In the genomic region with DNA sequence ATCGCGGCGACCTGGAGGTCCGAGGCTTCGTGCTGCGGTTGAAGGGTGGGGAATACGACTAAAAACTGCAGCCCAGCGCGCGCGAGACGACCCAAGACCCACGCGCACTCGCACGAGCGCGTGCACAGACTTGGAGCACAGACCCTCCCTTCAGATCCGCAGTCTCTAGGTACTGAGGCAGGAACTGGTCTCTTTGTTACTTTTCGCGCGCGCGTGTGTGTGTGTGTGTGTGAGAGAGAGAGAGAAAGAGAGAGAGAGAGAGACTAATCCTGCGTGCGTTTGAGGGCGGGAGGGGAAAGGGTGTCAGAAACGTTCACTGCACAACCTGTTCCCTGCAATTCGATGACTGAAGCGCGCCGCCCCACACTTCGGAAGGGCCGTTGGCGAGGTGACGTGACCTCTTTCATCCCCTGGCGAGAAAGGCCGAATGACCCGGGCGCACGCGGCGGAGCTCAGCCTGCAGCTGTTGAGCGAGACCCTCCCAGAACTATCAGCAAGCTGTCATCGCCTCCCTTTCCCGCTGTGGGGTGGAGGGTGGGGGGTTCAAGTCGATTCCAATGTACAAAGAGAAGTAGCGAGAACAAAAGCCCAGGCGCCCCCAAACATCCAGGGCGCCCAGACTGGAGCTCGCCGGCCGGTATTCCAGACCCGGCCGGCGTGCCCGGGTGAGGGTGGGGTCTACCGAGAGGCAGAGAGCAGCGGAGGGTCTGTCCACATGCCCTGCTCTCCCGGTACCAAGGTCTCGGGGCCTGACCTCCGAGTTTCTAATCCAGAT, we compare ENCODE assay signal across 2 cellular contexts.
A peak's percentile ranks its signal among the peaks of the same experiment; 100 is the strongest.
TF ChIP-seq lines count a peak whose summit lies in the region.

No MANE protein-coding gene starts in this region.

TF ChIP-seq in SK-N-SH, 30 proteins besides CTCF, POLR2A, EP300 and RAD21 (continued from another document):
- TF ChIP-seq, protein P1, sequence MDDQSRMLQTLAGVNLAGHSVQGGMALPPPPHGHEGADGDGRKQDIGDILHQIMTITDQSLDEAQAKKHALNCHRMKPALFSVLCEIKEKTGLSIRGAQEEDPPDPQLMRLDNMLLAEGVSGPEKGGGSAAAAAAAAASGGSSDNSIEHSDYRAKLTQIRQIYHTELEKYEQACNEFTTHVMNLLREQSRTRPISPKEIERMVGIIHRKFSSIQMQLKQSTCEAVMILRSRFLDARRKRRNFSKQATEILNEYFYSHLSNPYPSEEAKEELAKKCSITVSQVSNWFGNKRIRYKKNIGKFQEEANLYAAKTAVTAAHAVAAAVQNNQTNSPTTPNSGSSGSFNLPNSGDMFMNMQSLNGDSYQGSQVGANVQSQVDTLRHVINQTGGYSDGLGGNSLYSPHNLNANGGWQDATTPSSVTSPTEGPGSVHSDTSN (IDR thresholded peaks at IDR 0.05) = no peak
- no peak for TF ChIP-seq NRF1 (IDR thresholded peaks at IDR 0.05; ENCODE audit: low read depth, low read length)
- TF ChIP-seq, protein P2, sequence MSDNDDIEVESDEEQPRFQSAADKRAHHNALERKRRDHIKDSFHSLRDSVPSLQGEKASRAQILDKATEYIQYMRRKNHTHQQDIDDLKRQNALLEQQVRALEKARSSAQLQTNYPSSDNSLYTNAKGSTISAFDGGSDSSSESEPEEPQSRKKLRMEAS (IDR thresholded peaks at IDR 0.05; ENCODE audit: low read depth) = peak; percentile 31; the same call in 1 of the 2 replicates

TF ChIP-seq in SK-N-SH treated with all-trans-retinoic acid at 6 μM for 48 hours, 23 proteins besides CTCF, POLR2A, EP300 and RAD21 (continued from another document):
- TF ChIP-seq, protein P3, sequence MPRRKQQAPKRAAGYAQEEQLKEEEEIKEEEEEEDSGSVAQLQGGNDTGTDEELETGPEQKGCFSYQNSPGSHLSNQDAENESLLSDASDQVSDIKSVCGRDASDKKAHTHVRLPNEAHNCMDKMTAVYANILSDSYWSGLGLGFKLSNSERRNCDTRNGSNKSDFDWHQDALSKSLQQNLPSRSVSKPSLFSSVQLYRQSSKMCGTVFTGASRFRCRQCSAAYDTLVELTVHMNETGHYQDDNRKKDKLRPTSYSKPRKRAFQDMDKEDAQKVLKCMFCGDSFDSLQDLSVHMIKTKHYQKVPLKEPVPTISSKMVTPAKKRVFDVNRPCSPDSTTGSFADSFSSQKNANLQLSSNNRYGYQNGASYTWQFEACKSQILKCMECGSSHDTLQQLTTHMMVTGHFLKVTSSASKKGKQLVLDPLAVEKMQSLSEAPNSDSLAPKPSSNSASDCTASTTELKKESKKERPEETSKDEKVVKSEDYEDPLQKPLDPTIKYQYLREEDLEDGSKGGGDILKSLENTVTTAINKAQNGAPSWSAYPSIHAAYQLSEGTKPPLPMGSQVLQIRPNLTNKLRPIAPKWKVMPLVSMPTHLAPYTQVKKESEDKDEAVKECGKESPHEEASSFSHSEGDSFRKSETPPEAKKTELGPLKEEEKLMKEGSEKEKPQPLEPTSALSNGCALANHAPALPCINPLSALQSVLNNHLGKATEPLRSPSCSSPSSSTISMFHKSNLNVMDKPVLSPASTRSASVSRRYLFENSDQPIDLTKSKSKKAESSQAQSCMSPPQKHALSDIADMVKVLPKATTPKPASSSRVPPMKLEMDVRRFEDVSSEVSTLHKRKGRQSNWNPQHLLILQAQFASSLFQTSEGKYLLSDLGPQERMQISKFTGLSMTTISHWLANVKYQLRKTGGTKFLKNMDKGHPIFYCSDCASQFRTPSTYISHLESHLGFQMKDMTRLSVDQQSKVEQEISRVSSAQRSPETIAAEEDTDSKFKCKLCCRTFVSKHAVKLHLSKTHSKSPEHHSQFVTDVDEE (CRISPR knock-in tag; IDR thresholded peaks at IDR 0.05) = no peak
- no peak for TF ChIP-seq GLIS3 (CRISPR knock-in tag; IDR thresholded peaks at IDR 0.05)
- TF ChIP-seq, protein P4, sequence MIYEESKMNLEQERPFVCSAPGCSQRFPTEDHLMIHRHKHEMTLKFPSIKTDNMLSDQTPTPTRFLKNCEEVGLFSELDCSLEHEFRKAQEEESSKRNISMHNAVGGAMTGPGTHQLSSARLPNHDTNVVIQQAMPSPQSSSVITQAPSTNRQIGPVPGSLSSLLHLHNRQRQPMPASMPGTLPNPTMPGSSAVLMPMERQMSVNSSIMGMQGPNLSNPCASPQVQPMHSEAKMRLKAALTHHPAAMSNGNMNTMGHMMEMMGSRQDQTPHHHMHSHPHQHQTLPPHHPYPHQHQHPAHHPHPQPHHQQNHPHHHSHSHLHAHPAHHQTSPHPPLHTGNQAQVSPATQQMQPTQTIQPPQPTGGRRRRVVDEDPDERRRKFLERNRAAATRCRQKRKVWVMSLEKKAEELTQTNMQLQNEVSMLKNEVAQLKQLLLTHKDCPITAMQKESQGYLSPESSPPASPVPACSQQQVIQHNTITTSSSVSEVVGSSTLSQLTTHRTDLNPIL (CRISPR knock-in tag; IDR thresholded peaks at IDR 0.05; ENCODE audit: low read depth) = no peak
- TF ChIP-seq, protein P5, sequence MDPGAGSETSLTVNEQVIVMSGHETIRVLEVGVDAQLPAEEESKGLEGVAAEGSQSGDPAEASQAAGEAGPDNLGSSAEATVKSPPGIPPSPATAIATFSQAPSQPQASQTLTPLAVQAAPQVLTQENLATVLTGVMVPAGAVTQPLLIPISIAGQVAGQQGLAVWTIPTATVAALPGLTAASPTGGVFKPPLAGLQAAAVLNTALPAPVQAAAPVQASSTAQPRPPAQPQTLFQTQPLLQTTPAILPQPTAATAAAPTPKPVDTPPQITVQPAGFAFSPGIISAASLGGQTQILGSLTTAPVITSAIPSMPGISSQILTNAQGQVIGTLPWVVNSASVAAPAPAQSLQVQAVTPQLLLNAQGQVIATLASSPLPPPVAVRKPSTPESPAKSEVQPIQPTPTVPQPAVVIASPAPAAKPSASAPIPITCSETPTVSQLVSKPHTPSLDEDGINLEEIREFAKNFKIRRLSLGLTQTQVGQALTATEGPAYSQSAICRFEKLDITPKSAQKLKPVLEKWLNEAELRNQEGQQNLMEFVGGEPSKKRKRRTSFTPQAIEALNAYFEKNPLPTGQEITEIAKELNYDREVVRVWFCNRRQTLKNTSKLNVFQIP (CRISPR knock-in tag; IDR thresholded peaks at IDR 0.05; ENCODE audit: borderline replicate concordance, low read depth) = no peak
- no peak for TF ChIP-seq ZC3H10 (CRISPR knock-in tag; IDR thresholded peaks at IDR 0.05)
- TF ChIP-seq, protein P6, sequence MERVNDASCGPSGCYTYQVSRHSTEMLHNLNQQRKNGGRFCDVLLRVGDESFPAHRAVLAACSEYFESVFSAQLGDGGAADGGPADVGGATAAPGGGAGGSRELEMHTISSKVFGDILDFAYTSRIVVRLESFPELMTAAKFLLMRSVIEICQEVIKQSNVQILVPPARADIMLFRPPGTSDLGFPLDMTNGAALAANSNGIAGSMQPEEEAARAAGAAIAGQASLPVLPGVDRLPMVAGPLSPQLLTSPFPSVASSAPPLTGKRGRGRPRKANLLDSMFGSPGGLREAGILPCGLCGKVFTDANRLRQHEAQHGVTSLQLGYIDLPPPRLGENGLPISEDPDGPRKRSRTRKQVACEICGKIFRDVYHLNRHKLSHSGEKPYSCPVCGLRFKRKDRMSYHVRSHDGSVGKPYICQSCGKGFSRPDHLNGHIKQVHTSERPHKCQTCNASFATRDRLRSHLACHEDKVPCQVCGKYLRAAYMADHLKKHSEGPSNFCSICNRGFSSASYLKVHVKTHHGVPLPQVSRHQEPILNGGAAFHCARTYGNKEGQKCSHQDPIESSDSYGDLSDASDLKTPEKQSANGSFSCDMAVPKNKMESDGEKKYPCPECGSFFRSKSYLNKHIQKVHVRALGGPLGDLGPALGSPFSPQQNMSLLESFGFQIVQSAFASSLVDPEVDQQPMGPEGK (CRISPR knock-in tag; IDR thresholded peaks at IDR 0.05; ENCODE audit: borderline replicate concordance) = no peak
- no peak for TF ChIP-seq ZNF565 (CRISPR knock-in tag; conservative IDR thresholded peaks at IDR 0.05; ENCODE audit: low read depth)
- TF ChIP-seq, protein P7, sequence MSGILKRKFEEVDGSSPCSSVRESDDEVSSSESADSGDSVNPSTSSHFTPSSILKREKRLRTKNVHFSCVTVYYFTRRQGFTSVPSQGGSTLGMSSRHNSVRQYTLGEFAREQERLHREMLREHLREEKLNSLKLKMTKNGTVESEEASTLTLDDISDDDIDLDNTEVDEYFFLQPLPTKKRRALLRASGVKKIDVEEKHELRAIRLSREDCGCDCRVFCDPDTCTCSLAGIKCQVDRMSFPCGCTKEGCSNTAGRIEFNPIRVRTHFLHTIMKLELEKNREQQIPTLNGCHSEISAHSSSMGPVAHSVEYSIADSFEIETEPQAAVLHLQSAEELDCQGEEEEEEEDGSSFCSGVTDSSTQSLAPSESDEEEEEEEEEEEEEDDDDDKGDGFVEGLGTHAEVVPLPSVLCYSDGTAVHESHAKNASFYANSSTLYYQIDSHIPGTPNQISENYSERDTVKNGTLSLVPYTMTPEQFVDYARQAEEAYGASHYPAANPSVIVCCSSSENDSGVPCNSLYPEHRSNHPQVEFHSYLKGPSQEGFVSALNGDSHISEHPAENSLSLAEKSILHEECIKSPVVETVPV (CRISPR knock-in tag; IDR thresholded peaks at IDR 0.05) = no peak
- TF ChIP-seq TCF4 (CRISPR knock-in tag; IDR thresholded peaks at IDR 0.05; ENCODE audit: borderline replicate concordance) = no peak
- TF ChIP-seq CSDC2 (CRISPR knock-in tag; IDR thresholded peaks at IDR 0.05) = no peak
- TF ChIP-seq OSR1 (CRISPR knock-in tag; IDR thresholded peaks at IDR 0.05) = no peak
